Comparison of ENCODE assay signal across 1 cellular context in the genomic region with DNA sequence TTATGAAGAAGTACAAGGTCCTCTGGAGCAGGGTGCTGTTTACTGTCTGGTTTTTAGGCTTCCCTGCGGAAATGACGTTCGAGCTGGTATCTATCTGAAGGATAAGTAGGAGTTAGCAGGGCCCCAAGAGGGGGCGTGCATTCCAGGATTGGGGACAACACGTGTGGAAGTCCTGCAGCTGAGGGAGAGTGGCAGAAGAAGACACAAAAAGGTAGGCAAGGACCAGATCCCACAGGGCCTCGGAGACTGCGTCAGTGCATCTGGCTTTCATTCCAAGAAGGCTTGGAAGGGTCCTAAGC.
A peak's percentile ranks its signal among the peaks of the same experiment; 100 is the strongest.
TF ChIP-seq lines count a peak whose summit lies in the region.

No MANE protein-coding gene starts in this region.

TF ChIP-seq in HepG2, 621 proteins besides CTCF, POLR2A, EP300 and RAD21:
- TF ChIP-seq LCORL (IDR thresholded peaks at IDR 0.05) = no peak
- peak; percentile 48; the same call in 1 of the 2 replicates for TF ChIP-seq LCORL (CRISPR knock-in tag; IDR thresholded peaks at IDR 0.05)
- no peak for TF ChIP-seq ZFX (CRISPR knock-in tag; IDR thresholded peaks at IDR 0.05; ENCODE audit: low read depth)
- TF ChIP-seq KAT2B (IDR thresholded peaks at IDR 0.05; ENCODE audit: borderline replicate concordance, low read depth, low read length) = no peak
- peak; percentile 28 for TF ChIP-seq TEAD3 (CRISPR knock-in tag; optimal IDR thresholded peaks at IDR 0.05; ENCODE audit: borderline replicate concordance)
- TF ChIP-seq ELF1 (CRISPR knock-in tag; IDR thresholded peaks at IDR 0.05) = no peak
- TF ChIP-seq, protein P1, sequence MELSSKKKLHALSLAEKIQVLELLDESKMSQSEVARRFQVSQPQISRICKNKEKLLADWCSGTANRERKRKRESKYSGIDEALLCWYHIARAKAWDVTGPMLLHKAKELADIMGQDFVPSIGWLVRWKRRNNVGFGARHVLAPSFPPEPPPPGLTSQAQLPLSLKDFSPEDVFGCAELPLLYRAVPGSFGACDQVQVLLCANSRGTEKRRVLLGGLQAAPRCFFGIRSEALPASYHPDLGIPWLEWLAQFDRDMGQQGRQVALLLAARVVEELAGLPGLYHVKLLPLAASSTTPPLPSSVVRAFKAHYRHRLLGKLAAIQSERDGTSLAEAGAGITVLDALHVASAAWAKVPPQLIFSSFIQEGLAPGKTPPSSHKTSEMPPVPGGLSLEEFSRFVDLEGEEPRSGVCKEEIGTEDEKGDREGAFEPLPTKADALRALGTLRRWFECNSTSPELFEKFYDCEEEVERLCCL (CRISPR knock-in tag; IDR thresholded peaks at IDR 0.05; ENCODE audit: borderline replicate concordance) = no peak
- TF ChIP-seq, protein P2, sequence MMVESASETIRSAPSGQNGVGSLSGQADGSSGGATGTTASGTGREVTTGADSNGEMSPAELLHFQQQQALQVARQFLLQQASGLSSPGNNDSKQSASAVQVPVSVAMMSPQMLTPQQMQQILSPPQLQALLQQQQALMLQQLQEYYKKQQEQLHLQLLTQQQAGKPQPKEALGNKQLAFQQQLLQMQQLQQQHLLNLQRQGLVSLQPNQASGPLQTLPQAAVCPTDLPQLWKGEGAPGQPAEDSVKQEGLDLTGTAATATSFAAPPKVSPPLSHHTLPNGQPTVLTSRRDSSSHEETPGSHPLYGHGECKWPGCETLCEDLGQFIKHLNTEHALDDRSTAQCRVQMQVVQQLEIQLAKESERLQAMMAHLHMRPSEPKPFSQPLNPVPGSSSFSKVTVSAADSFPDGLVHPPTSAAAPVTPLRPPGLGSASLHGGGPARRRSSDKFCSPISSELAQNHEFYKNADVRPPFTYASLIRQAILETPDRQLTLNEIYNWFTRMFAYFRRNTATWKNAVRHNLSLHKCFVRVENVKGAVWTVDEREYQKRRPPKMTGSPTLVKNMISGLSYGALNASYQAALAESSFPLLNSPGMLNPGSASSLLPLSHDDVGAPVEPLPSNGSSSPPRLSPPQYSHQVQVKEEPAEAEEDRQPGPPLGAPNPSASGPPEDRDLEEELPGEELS (CRISPR knock-in tag; IDR thresholded peaks at IDR 0.05) = no peak
- TF ChIP-seq, protein P3, sequence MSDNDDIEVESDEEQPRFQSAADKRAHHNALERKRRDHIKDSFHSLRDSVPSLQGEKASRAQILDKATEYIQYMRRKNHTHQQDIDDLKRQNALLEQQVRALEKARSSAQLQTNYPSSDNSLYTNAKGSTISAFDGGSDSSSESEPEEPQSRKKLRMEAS (IDR thresholded peaks at IDR 0.05) = 0 out of 2 replicates have a peak, but pooled peaks have one; percentile 37
- TF ChIP-seq, protein P4, sequence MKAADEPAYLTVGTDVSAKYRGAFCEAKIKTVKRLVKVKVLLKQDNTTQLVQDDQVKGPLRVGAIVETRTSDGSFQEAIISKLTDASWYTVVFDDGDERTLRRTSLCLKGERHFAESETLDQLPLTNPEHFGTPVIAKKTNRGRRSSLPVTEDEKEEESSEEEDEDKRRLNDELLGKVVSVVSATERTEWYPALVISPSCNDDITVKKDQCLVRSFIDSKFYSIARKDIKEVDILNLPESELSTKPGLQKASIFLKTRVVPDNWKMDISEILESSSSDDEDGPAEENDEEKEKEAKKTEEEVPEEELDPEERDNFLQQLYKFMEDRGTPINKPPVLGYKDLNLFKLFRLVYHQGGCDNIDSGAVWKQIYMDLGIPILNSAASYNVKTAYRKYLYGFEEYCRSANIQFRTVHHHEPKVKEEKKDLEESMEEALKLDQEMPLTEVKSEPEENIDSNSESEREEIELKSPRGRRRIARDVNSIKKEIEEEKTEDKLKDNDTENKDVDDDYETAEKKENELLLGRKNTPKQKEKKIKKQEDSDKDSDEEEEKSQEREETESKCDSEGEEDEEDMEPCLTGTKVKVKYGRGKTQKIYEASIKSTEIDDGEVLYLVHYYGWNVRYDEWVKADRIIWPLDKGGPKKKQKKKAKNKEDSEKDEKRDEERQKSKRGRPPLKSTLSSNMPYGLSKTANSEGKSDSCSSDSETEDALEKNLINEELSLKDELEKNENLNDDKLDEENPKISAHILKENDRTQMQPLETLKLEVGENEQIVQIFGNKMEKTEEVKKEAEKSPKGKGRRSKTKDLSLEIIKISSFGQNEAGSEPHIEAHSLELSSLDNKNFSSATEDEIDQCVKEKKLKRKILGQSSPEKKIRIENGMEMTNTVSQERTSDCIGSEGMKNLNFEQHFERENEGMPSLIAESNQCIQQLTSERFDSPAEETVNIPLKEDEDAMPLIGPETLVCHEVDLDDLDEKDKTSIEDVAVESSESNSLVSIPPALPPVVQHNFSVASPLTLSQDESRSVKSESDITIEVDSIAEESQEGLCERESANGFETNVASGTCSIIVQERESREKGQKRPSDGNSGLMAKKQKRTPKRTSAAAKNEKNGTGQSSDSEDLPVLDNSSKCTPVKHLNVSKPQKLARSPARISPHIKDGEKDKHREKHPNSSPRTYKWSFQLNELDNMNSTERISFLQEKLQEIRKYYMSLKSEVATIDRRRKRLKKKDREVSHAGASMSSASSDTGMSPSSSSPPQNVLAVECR (CRISPR knock-in tag; IDR thresholded peaks at IDR 0.05; ENCODE audit: borderline replicate concordance) = 0 out of 2 replicates have a peak, but pooled peaks have one; percentile 18
- no peak for TF ChIP-seq ZNF230 (CRISPR knock-in tag; IDR thresholded peaks at IDR 0.05)
- no peak for TF ChIP-seq MYNN (CRISPR knock-in tag; IDR thresholded peaks at IDR 0.05; ENCODE audit: low read depth)
- TF ChIP-seq GABPA (IDR thresholded peaks at IDR 0.05; ENCODE audit: low read depth, low read length) = no peak
- peak; percentile 76 for TF ChIP-seq GABPA (CRISPR knock-in tag; IDR thresholded peaks at IDR 0.05; ENCODE audit: low read depth)
- no peak for TF ChIP-seq SP140L (CRISPR knock-in tag; IDR thresholded peaks at IDR 0.05; ENCODE audit: borderline replicate concordance)
- peak; percentile 53 for TF ChIP-seq PAXIP1 (CRISPR knock-in tag; conservative IDR thresholded peaks at IDR 0.05)
